Comparison of ENCODE assay signal across 8 cellular contexts in the genomic region with DNA sequence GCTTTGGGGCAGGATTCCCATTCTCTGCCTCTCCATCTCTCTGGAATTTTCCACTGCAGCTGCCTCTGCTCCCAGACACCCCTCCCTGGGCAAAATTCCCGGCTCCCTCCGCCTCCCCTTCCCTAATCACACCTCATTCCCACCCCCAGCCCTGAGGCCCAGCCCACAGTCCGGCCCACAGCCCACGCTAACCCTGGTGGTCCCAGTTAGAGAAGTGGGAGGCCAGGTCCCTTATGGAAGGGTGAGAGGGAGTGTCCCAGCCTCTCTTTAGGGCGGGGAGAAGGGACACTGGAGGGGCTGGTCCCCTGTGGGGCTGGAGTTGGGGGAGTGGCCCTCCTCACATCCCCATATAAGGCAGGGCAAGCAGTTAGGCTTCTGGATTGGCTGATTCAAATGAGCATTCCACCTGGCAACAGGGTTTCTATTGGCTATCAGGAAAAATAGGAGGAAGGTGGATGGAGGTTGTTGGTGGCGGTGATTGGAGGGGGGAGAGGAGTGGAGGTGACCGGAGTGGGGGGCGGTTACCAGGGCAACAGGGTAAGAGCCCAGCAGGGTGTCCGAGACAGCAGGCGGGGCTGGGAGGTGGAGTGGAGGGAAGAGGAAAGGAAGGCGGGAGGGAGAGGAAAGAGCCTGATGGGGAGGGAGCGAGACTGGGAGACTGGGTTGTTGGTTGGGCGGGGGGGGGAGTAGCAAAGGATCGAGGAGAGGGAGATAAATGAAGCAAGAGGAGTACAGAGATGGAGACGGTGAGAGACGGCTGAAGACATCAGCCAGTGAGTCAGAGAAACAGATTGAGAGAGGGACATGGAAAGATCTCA. TPM values are rescaled to one million over a fixed set of nuclear protein-coding genes. Genes with fewer than 3 reads are reported as not detected.
A peak's percentile ranks its signal among the peaks of the same experiment; 100 is the strongest.
DNase-seq lines count a peak whose midpoint lies in the region; ATAC-seq and TF ChIP-seq lines count a peak whose summit lies in the region.

No MANE protein-coding gene starts in this region.

- TF ChIP-seq CTCF in WTC11 (IDR thresholded peaks at IDR 0.05) = no peak
- TF ChIP-seq CTCF in epithelial cell of esophagus (IDR thresholded peaks at IDR 0.05; ENCODE audit: insufficient read depth, low read depth, low read length, missing control alignments) = no peak

- peak overlapping the region; percentile 93 for H3K4ac ChIP-seq in mesendoderm (ENCODE audit: low read depth, low read length)

- peaks cover 7% of the 10 kb centered on the region for H3K27me3 Mint-ChIP-seq in WTC11 (ENCODE audit: low read depth)

- peak overlapping the region; percentile 67 for H3K9ac ChIP-seq in mesendoderm (ENCODE audit: low read length)

- peaks cover 5% of the 10 kb centered on the region; the same call in 1 of the 2 replicates for H3K36me3 Mint-ChIP-seq in WTC11

- peaks cover 56% of the 10 kb centered on the region for H3K4me1 Mint-ChIP-seq in WTC11

- H3K4me1 ChIP-seq in mesendoderm (ENCODE audit: control insufficient read depth, low read depth, low read length) = peaks cover 18% of the 10 kb centered on the region

- no CpG with 5 or more reads among the region's 16 CpGs for WGBS in mesendoderm (ENCODE audit: extremely low coverage, insufficient coverage, low lambda C conversion rate)

- peak overlapping the region; percentile 88 for H3K56ac ChIP-seq in mesendoderm (ENCODE audit: low read length)

- no peaks in the 10 kb centered on the region for H3K27me3 ChIP-seq in mesendoderm (ENCODE audit: insufficient read depth, low read length, poor library complexity)

- no peak overlapping the region for H3K23ac ChIP-seq in mesendoderm (ENCODE audit: low read length)

- no peak overlapping the region for H4K8ac ChIP-seq in mesendoderm (ENCODE audit: low read depth, low read length)

- CTCF ChIA-PET in WTC11 (lab: Charles Lee) = interaction anchor here (0.5 to 8.0 kb wide), 9 partner anchors 8 to 108 kb away, joined by 3 to 234 read pairs (median 4); a partner anchor contains a TSS

- DNase-seq in COLO829 (ENCODE audit: low spot score) (peak; percentile 99), NCI-H226 (peak; percentile 99), WTC11 (ENCODE audit: low spot score) (peak; percentile 96), epithelial cell of esophagus (ENCODE audit: low read depth) (peak; percentile 93), mesendoderm (peak; percentile 100), superior temporal gyrus (ENCODE audit: extremely low spot score) (peak; percentile 94)

- peak overlapping the region; percentile 91 for H2BK120ac ChIP-seq in mesendoderm (ENCODE audit: low read depth, low read length)

- peaks cover 6% of the 10 kb centered on the region for H3K79me1 ChIP-seq in mesendoderm (ENCODE audit: low read length)

- peaks cover 19% of the 10 kb centered on the region for H3K79me2 ChIP-seq in mesendoderm (ENCODE audit: control insufficient read depth, insufficient read depth, low read length)

- no peaks in the 10 kb centered on the region for H3K9me3 Mint-ChIP-seq in WTC11

- H2AK5ac ChIP-seq in mesendoderm (ENCODE audit: low read length) = no peak overlapping the region

- H2BK15ac ChIP-seq in mesendoderm (replicated peaks; ENCODE audit: low read depth) = no peak overlapping the region

- H2BK5ac ChIP-seq in mesendoderm (ENCODE audit: low read length) = peak overlapping the region; percentile 24

- ATAC-seq in GM19324 (IDR thresholded peaks at IDR 0.05; ENCODE audit: low FRiP score, unreplicated experiment) (peak; percentile 64), HG03354 (IDR thresholded peaks at IDR 0.05; ENCODE audit: poor library complexity, severe bottlenecking, unreplicated experiment) (peak; percentile 84), WTC11 (peak; percentile 56)

- POLR2A ChIA-PET in WTC11 (lab: Charles Lee) = interaction anchor here (0.6 to 1.0 kb wide), 3 partner anchors 10 to 61 kb away, joined by 3 to 4 read pairs (median 3); a partner anchor contains a TSS

- H3K4me3 ChIP-seq in epithelial cell of esophagus (ENCODE audit: low read length) = peak overlapping the region; percentile 23
- H3K4me3 ChIP-seq in mesendoderm (ENCODE audit: low read length) = no peak overlapping the region

- H4K5ac ChIP-seq in mesendoderm (ENCODE audit: low read length) = peak overlapping the region; percentile 88

- peak overlapping the region; percentile 89 for H3K27ac Mint-ChIP-seq in WTC11

- no peaks in the 10 kb centered on the region for H3K36me3 ChIP-seq in mesendoderm (ENCODE audit: control insufficient read depth, insufficient read depth, low read length)

- H3K4me2 ChIP-seq in mesendoderm (ENCODE audit: low read length) = peak overlapping the region; percentile 26

- H3K4me3 Mint-ChIP-seq in WTC11 = peak overlapping the region; percentile 62

- peak overlapping the region; percentile 98 for H3K27ac ChIP-seq in mesendoderm (ENCODE audit: low read depth, low read length)

- peak overlapping the region; percentile 94 for H3K18ac ChIP-seq in mesendoderm (ENCODE audit: low read length)

TF ChIP-seq in WTC11, 78 proteins besides CTCF, POLR2A, EP300 and RAD21 (continues in another document):
- peak; percentile 76 for TF ChIP-seq NFYB (CRISPR knock-in tag; conservative IDR thresholded peaks at IDR 0.05; ENCODE audit: low read depth)
- TF ChIP-seq, protein P1, sequence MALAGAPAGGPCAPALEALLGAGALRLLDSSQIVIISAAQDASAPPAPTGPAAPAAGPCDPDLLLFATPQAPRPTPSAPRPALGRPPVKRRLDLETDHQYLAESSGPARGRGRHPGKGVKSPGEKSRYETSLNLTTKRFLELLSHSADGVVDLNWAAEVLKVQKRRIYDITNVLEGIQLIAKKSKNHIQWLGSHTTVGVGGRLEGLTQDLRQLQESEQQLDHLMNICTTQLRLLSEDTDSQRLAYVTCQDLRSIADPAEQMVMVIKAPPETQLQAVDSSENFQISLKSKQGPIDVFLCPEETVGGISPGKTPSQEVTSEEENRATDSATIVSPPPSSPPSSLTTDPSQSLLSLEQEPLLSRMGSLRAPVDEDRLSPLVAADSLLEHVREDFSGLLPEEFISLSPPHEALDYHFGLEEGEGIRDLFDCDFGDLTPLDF (CRISPR knock-in tag; IDR thresholded peaks at IDR 0.05) = no peak
- TF ChIP-seq NR1H2 (CRISPR knock-in tag; IDR thresholded peaks at IDR 0.05) = no peak
- TF ChIP-seq SP1 (CRISPR knock-in tag; conservative IDR thresholded peaks at IDR 0.05) = peak; percentile 65; the same call in 1 of the 2 replicates
- TF ChIP-seq, protein P2, sequence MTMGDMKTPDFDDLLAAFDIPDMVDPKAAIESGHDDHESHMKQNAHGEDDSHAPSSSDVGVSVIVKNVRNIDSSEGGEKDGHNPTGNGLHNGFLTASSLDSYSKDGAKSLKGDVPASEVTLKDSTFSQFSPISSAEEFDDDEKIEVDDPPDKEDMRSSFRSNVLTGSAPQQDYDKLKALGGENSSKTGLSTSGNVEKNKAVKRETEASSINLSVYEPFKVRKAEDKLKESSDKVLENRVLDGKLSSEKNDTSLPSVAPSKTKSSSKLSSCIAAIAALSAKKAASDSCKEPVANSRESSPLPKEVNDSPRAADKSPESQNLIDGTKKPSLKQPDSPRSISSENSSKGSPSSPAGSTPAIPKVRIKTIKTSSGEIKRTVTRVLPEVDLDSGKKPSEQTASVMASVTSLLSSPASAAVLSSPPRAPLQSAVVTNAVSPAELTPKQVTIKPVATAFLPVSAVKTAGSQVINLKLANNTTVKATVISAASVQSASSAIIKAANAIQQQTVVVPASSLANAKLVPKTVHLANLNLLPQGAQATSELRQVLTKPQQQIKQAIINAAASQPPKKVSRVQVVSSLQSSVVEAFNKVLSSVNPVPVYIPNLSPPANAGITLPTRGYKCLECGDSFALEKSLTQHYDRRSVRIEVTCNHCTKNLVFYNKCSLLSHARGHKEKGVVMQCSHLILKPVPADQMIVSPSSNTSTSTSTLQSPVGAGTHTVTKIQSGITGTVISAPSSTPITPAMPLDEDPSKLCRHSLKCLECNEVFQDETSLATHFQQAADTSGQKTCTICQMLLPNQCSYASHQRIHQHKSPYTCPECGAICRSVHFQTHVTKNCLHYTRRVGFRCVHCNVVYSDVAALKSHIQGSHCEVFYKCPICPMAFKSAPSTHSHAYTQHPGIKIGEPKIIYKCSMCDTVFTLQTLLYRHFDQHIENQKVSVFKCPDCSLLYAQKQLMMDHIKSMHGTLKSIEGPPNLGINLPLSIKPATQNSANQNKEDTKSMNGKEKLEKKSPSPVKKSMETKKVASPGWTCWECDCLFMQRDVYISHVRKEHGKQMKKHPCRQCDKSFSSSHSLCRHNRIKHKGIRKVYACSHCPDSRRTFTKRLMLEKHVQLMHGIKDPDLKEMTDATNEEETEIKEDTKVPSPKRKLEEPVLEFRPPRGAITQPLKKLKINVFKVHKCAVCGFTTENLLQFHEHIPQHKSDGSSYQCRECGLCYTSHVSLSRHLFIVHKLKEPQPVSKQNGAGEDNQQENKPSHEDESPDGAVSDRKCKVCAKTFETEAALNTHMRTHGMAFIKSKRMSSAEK (CRISPR knock-in tag; IDR thresholded peaks at IDR 0.05; ENCODE audit: borderline replicate concordance) = no peak
- TF ChIP-seq, protein P3, sequence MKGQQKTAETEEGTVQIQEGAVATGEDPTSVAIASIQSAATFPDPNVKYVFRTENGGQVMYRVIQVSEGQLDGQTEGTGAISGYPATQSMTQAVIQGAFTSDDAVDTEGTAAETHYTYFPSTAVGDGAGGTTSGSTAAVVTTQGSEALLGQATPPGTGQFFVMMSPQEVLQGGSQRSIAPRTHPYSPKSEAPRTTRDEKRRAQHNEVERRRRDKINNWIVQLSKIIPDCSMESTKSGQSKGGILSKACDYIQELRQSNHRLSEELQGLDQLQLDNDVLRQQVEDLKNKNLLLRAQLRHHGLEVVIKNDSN (CRISPR knock-in tag; IDR thresholded peaks at IDR 0.05) = no peak
- TF ChIP-seq, protein P4, sequence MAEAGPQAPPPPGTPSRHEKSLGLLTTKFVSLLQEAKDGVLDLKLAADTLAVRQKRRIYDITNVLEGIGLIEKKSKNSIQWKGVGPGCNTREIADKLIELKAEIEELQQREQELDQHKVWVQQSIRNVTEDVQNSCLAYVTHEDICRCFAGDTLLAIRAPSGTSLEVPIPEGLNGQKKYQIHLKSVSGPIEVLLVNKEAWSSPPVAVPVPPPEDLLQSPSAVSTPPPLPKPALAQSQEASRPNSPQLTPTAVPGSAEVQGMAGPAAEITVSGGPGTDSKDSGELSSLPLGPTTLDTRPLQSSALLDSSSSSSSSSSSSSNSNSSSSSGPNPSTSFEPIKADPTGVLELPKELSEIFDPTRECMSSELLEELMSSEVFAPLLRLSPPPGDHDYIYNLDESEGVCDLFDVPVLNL (CRISPR knock-in tag; IDR thresholded peaks at IDR 0.05; ENCODE audit: borderline replicate concordance, low read depth) = no peak

RNA-seq across cellular contexts. Expression of a gene that starts 1.9 kb away (rescaled TPM):
- 370 to 539 TPM (median 525 TPM) in 3 replicates for total RNA-seq in WTC11 (2021)
- 296 TPM for polyA plus RNA-seq in mesendoderm (2013, experiment 1 of 2)
- 299 TPM for polyA plus RNA-seq in mesendoderm (2013, experiment 2 of 2)

RNA-seq across cellular contexts. Expression of a gene that starts 8.1 kb away (rescaled TPM):
- total RNA-seq in WTC11 (2021) = 2.4 to 2.6 TPM (median 2.6 TPM) in 3 replicates
- polyA plus RNA-seq in mesendoderm (2013, experiment 1 of 2) = 0.44 TPM
- polyA plus RNA-seq in mesendoderm (2013, experiment 2 of 2) = 0.46 TPM

RNA-seq across cellular contexts. Expression of a gene that starts 11.3 kb away (rescaled TPM):
- 226 to 236 TPM (median 229 TPM) in 3 replicates for total RNA-seq in WTC11 (2021)
- polyA plus RNA-seq in mesendoderm (2013, experiment 1 of 2) = 166 TPM
- 166 TPM for polyA plus RNA-seq in mesendoderm (2013, experiment 2 of 2)

RNA-seq across cellular contexts. Expression of a gene that starts 25.1 kb away (rescaled TPM):
- total RNA-seq in WTC11 (2021) = 2.5 to 3.3 TPM (median 2.7 TPM) in 3 replicates
- polyA plus RNA-seq in mesendoderm (2013, experiment 1 of 2) = 0.42 TPM
- 0.49 TPM for polyA plus RNA-seq in mesendoderm (2013, experiment 2 of 2)

RNA-seq across cellular contexts. Expression of a gene that starts 40.4 kb away (rescaled TPM):
- total RNA-seq in WTC11 (2021) = 41.2 to 43.8 TPM (median 41.4 TPM) in 3 replicates
- 34.9 TPM for polyA plus RNA-seq in mesendoderm (2013, experiment 1 of 2)
- polyA plus RNA-seq in mesendoderm (2013, experiment 2 of 2) = 35.6 TPM
